In the genomic region with DNA sequence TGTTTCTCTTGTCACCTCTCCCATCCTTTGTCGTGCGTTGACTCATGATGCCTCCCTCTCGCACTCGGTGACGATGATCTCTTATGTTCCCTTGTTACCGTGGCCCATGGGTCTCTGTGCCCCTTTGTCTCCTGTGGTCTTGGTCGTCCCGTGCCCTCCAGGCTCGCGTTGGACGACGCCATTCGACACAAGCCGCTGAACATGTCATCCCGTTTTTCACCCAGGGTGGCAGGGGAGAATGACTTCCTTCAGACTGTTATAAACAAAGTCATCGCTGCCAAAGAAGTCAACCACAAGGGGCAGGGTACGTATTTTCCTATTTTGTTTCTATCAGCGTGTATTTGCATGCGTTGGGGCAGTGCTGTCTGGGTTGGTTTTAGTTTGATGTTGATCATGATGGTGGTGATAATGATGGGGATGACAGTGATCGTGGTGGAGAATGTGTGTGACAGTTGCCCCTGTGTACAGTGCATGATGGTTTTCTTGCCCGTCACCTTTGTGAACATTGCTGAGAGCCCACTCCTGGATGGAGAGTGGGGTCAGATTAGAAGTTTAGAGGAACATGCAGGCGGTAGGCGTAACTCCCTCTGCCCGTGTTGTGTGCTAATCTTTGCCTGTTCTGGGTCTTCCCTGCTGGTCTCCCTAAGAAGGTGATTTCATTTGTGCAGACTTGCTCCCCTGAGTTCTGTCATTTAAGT, we compare ENCODE assay signal across 20 cellular contexts.
DNase-seq lines count a peak whose midpoint lies in the region; ATAC-seq and TF ChIP-seq lines count a peak whose summit lies in the region.
"Had no signal": no experiment of that assay in that cellular context is flagged by ENCODE, and none has a peak within 500 bp of the region (broad histone marks: within the 10 kb centered on the region; RNA-seq: fewer than 3 reads in every experiment).

No MANE protein-coding gene starts in this region.

- peak overlapping the region; percentile 78 for H3K27ac ChIP-seq in left ventricle myocardium inferior (replicated peaks)
- H3K27ac ChIP-seq: uterus had no signal

- TF ChIP-seq CTCF in Calu3 (IDR thresholded peaks at IDR 0.05; ENCODE audit: unreplicated experiment) = no peak
- no peak for TF ChIP-seq CTCF in brain (conservative IDR thresholded peaks at IDR 0.05)
- no peak for TF ChIP-seq CTCF in left ventricle myocardium inferior (IDR thresholded peaks at IDR 0.05; ENCODE audit: borderline replicate concordance)

- H3K36me3 Mint-ChIP-seq in Calu3 (ENCODE audit: insufficient read depth, unreplicated experiment) (peaks cover 7% of the 10 kb centered on the region), brain (no peaks in the 10 kb centered on the region)
- H3K36me3 Mint-ChIP-seq in stimulated activated memory B cell treated with anti-CD40 and anti-IgM and Interleukin-4, amounts not matched to agents 10 μg/mL and 1 μg/mL and 100 μg/mL, for 72 hours = no peaks in the 10 kb centered on the region
- H3K36me3 Mint-ChIP-seq: CD8-positive, alpha-beta T cell; naive thymus-derived CD4-positive, alpha-beta T cell had no signal

- H3K9me3 Mint-ChIP-seq in Calu3 (ENCODE audit: low read depth, unreplicated experiment) (no peaks in the 10 kb centered on the region), brain (peaks cover 0 to 3% (median 0%) of the 10 kb centered on the region in 5 experiments)
- peaks cover 2% of the 10 kb centered on the region for H3K9me3 Mint-ChIP-seq in stimulated activated memory B cell treated with anti-CD40 and anti-IgM and Interleukin-4, amounts not matched to agents 10 μg/mL and 1 μg/mL and 100 μg/mL, for 72 hours
- H3K9me3 Mint-ChIP-seq: CD8-positive, alpha-beta T cell had no signal

- H3K27ac Mint-ChIP-seq in Calu3 (ENCODE audit: unreplicated experiment) = peak overlapping the region; percentile 54
- peak overlapping the region; percentile 45 to 79 (median 55) for H3K27ac Mint-ChIP-seq in brain
- no peak overlapping the region for H3K27ac Mint-ChIP-seq in stimulated activated memory B cell treated with anti-CD40 and anti-IgM and Interleukin-4, amounts not matched to agents 10 μg/mL and 1 μg/mL and 100 μg/mL, for 72 hours
- H3K27ac Mint-ChIP-seq: CD8-positive, alpha-beta T cell; naive thymus-derived CD4-positive, alpha-beta T cell had no signal

- H3K4me3 Mint-ChIP-seq in Calu3 (ENCODE audit: low read depth, unreplicated experiment) = peak overlapping the region; percentile 30
- peak overlapping the region in 1 of 5 experiments; percentile 33 for H3K4me3 Mint-ChIP-seq in brain
- H3K4me3 Mint-ChIP-seq in stimulated activated memory B cell treated with anti-CD40 and anti-IgM and Interleukin-4, amounts not matched to agents 10 μg/mL and 1 μg/mL and 100 μg/mL, for 72 hours = no peak overlapping the region
- H3K4me3 Mint-ChIP-seq: CD8-positive, alpha-beta T cell; naive thymus-derived CD4-positive, alpha-beta T cell had no signal

- H3K27me3 Mint-ChIP-seq in Calu3 (ENCODE audit: unreplicated experiment) (no peaks in the 10 kb centered on the region), brain (no peaks in the 10 kb centered on the region)
- H3K27me3 Mint-ChIP-seq in stimulated activated memory B cell treated with anti-CD40 and anti-IgM and Interleukin-4, amounts not matched to agents 10 μg/mL and 1 μg/mL and 100 μg/mL, for 72 hours = no peaks in the 10 kb centered on the region

- peaks cover 20% of the 10 kb centered on the region for H3K4me1 Mint-ChIP-seq in Calu3 (ENCODE audit: low read depth, unreplicated experiment)
- peaks cover 37% of the 10 kb centered on the region for H3K4me1 Mint-ChIP-seq in brain
- no peaks in the 10 kb centered on the region for H3K4me1 Mint-ChIP-seq in stimulated activated memory B cell treated with anti-CD40 and anti-IgM and Interleukin-4, amounts not matched to agents 10 μg/mL and 1 μg/mL and 100 μg/mL, for 72 hours
- H3K4me1 Mint-ChIP-seq: naive thymus-derived CD4-positive, alpha-beta T cell had no signal

- peaks cover 9% of the 10 kb centered on the region for H3K36me3 ChIP-seq in left ventricle myocardium inferior
- H3K36me3 ChIP-seq: uterus had no signal

- H3K27me3 ChIP-seq in left ventricle myocardium inferior (ENCODE audit: low read depth) = no peaks in the 10 kb centered on the region
- H3K27me3 ChIP-seq: uterus had no signal

- peak overlapping the region; percentile 38 for H3K4me3 ChIP-seq in left ventricle myocardium inferior
- H3K4me3 ChIP-seq: lung, skin epidermis, uterus had no signal

- CTCF ChIA-PET in Calu3 (lab: Charles Lee) = no interaction called here

- DNase-seq in Calu3 = no peak
- DNase-seq in left ventricle myocardium inferior = no peak
- DNase-seq in pons (ENCODE audit: low spot score) = peak; percentile 19
- DNase-seq in DMS 273 treated with DMSO at 0.1 percent for 48 hours (lab: John Stamatoyannopoulos, UW) = no peak
- no peak for DNase-seq in NCI-H2196 treated with DMSO at 0.1 percent for 48 hours (lab: John Stamatoyannopoulos, UW; ENCODE audit: unreplicated experiment)
- no peak for DNase-seq in OCI-M2 (lab: John Stamatoyannopoulos, UW; ENCODE audit: unreplicated experiment)
- DNase-seq: activated CD8-positive, alpha-beta memory T cell treated with anti-CD3 and anti-CD28 coated beads, Interleukin-2, amount 50 U/mL, for 48 hours; activated effector memory CD4-positive, alpha-beta T cell treated with anti-CD3 and anti-CD28 coated beads, Interleukin-2, amount 50 U/mL, for 16 hours; CD8-positive, alpha-beta T cell; DND-41; naive thymus-derived CD4-positive, alpha-beta T cell; NCI-H510A; NK-92 treated with Interleukin-12 subunit alpha and Interleukin-12 subunit beta, amount 100 ng/mL, for 24 hours; stimulated activated CD4-positive, alpha-beta T cell treated with anti-CD3 and anti-CD28 coated beads, Interleukin-4, amount 100 ng/mL, for 24 hours; T-helper 1 cell; uterus had no signal

- H3K4me1 ChIP-seq in left ventricle myocardium inferior = peaks cover 17% of the 10 kb centered on the region
- H3K4me1 ChIP-seq: uterus had no signal

- no TSS peak for BruUV-seq in Calu3 (replicated peaks; lab: Mats Ljungman, UMichigan)

- intact Hi-C loops in Calu3 (cut with micrococcal nuclease; ENCODE audit: unreplicated experiment) = loop anchor here (5.0 kb wide), 1 partner anchor 40 kb away; no protein-coding TSS in a partner anchor
- intact Hi-C loops in left ventricle myocardium inferior (cut with micrococcal nuclease) = no loop called here

- ATAC-seq in stimulated activated memory B cell treated with anti-CD40 and anti-IgM and Interleukin-4, amounts not matched to agents 10 μg/mL and 1 μg/mL and 100 μg/mL, for 72 hours = no peak
- ATAC-seq: CD8-positive, alpha-beta T cell; naive thymus-derived CD4-positive, alpha-beta T cell had no signal

- H3K9me3 ChIP-seq in left ventricle myocardium inferior (replicated peaks) = no peaks in the 10 kb centered on the region
- H3K9me3 ChIP-seq: uterus had no signal
